In the genomic region with DNA sequence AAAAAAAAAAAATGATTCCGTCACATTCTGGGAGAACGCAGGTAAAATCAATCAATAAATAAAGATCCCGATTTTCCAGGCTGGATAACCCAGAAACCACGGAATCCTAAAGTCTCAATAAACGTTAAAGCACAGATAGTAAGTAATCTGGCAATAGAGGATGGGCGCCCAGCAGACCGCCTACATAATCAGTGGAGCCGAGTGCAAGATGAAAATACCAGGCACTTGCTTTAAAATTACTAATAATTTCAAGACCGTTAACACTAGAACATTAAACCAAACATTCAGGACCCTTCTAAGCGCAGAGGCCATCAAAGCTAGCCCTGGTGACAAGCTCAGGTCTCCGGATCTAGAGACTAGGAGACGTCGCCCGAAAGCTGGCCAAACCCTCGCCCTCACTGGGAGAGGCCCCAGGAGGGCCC, we compare ENCODE assay signal across 8 cellular contexts. TPM values are rescaled to one million over a fixed set of nuclear protein-coding genes. Genes with fewer than 3 reads are reported as not detected.
A peak's percentile ranks its signal among the peaks of the same experiment; 100 is the strongest.
DNase-seq lines count a peak whose midpoint lies in the region; ATAC-seq and TF ChIP-seq lines count a peak whose summit lies in the region.

No MANE protein-coding gene starts in this region.

- H3K36me3 ChIP-seq in HUES6 (ENCODE audit: control insufficient read depth, insufficient read depth, low read length) (peaks cover 18% of the 10 kb centered on the region), mesodermal cell (ENCODE audit: control insufficient read depth, insufficient read depth, low read length) (peaks cover 14% of the 10 kb centered on the region)

- WGBS in mesodermal cell (ENCODE audit: insufficient coverage in 2 of 2), 2 experiments, result 12 to 13% methylated on average over 5 to 12 of the region's 15 CpGs

- H3K27ac ChIP-seq in 22Rv1, result peak overlapping the region; percentile 99
- peak overlapping the region; percentile 42; the same call in 1 of the 2 replicates for H3K27ac ChIP-seq in HUES6 (ENCODE audit: low read depth, low read length)
- H3K27ac ChIP-seq in mesodermal cell (ENCODE audit: low read depth, low read length, severe bottlenecking), result peak overlapping the region; percentile 97

- H3K4me3 ChIP-seq in HUES6 (ENCODE audit: low read depth, low read length) (peak overlapping the region; percentile 86), mesodermal cell (ENCODE audit: extremely low read depth, insufficient read depth, low read length, poor library complexity, severe bottlenecking) (peak overlapping the region; percentile 80)

- intact Hi-C loops in MCF 10A (cut with micrococcal nuclease), result no loop called here

- TF ChIP-seq CTCF in 22Rv1 (IDR thresholded peaks at IDR 0.05) (no peak), MCF 10A (IDR thresholded peaks at IDR 0.05; ENCODE audit: unreplicated experiment) (no peak)

- H3K9ac ChIP-seq in HUES6 (ENCODE audit: low read length), result peak overlapping the region; percentile 79

- DNase-seq in MCF 10A (ENCODE audit: unreplicated experiment) (no peak), left lobe of liver (ENCODE audit: low spot score) (no peak), SK-N-DZ (ENCODE audit: low spot score) (no peak), DMS 273 (lab: John Stamatoyannopoulos, UW; ENCODE audit: unreplicated experiment) (no peak)

- CTCF ChIA-PET in MCF 10A (lab: Yijun Ruan, JAX), result interaction anchor here (0.6 to 2.1 kb wide), 9 partner anchors 20 to 1228 kb away, joined by 3 to 8 read pairs (median 5); no protein-coding TSS in a partner anchor

- no peaks in the 10 kb centered on the region for H3K27me3 Mint-ChIP-seq in MCF 10A (ENCODE audit: insufficient read depth, unreplicated experiment)

- no peak for ATAC-seq in left lobe of liver
- no peak for ATAC-seq in HG03139 (IDR thresholded peaks at IDR 0.05; ENCODE audit: unreplicated experiment)

- 0 out of 2 replicates have a peak, but pooled peaks cover 6% of the 10 kb centered on the region for H3K4me1 ChIP-seq in HUES6 (ENCODE audit: control insufficient read depth, insufficient read depth, low read length)
- peaks cover 5% of the 10 kb centered on the region for H3K4me1 ChIP-seq in mesodermal cell (ENCODE audit: control insufficient read depth, insufficient read depth, low read length, poor library complexity, severe bottlenecking)

- peaks cover 14% of the 10 kb centered on the region for H3K4me1 Mint-ChIP-seq in MCF 10A (ENCODE audit: insufficient read depth, unreplicated experiment)

- BruUV-seq in MCF 10A (replicated peaks; lab: Mats Ljungman, UMichigan), result TSS peak; percentile 83

- POLR2A ChIA-PET in MCF 10A (lab: Yijun Ruan, JAX), result interaction anchor here (0.6 to 6.6 kb wide), 22 partner anchors 9 to 792 kb away, joined by 3 to 252 read pairs (median 10); a partner anchor contains a TSS

- H3K9me3 ChIP-seq in HUES6 (ENCODE audit: control insufficient read depth, insufficient read depth, low read depth, low read length) (no peaks in the 10 kb centered on the region), mesodermal cell (ENCODE audit: control insufficient read depth, low read length) (no peaks in the 10 kb centered on the region)

- H3K27ac Mint-ChIP-seq in MCF 10A (ENCODE audit: low read depth, unreplicated experiment), result peak overlapping the region; percentile 99

- H3K36me3 Mint-ChIP-seq in MCF 10A (ENCODE audit: insufficient read depth, unreplicated experiment), result peaks cover 23% of the 10 kb centered on the region

- no peaks in the 10 kb centered on the region for H3K9me3 Mint-ChIP-seq in MCF 10A (ENCODE audit: unreplicated experiment)

- H3K4me3 Mint-ChIP-seq in MCF 10A (ENCODE audit: unreplicated experiment), result peak overlapping the region; percentile 97

- no peaks in the 10 kb centered on the region for H3K27me3 ChIP-seq in HUES6 (ENCODE audit: control insufficient read depth, insufficient read depth, low read length)

RNA-seq across cellular contexts. Expression of a gene that starts 1.2 kb away (rescaled TPM):
- total RNA-seq in MCF 10A (2022) (38.6 and 48.8 TPM in 2 replicates), left lobe of liver (212 TPM)
- polyA plus RNA-seq in mesodermal cell (2013, experiment 1 of 2), result 28.2 TPM
- 30.7 TPM for polyA plus RNA-seq in mesodermal cell (2013, experiment 2 of 2)
- 101 and 102 TPM in 2 replicates for polyA plus RNA-seq in SK-N-DZ (2014; cell fraction: cytosol; rRNA removed)
- polyA plus RNA-seq in SK-N-DZ (2014; cell fraction: nucleus; rRNA removed), result 58.5 and 71.3 TPM in 2 replicates

RNA-seq across cellular contexts. Expression of a gene that starts 1.4 kb away (rescaled TPM):
- total RNA-seq in MCF 10A (2022), result 1.3 and 2.1 TPM in 2 replicates
- 0.66 TPM for polyA plus RNA-seq in mesodermal cell (2013, experiment 1 of 2)
- 0.66 TPM for polyA plus RNA-seq in mesodermal cell (2013, experiment 2 of 2)
- 3.5 TPM for total RNA-seq in left lobe of liver
- 2.4 and 6.4 TPM in 2 replicates for polyA plus RNA-seq in SK-N-DZ (2014; cell fraction: cytosol; rRNA removed)
- 1.1 and 2.7 TPM in 2 replicates for polyA plus RNA-seq in SK-N-DZ (2014; cell fraction: nucleus; rRNA removed)

RNA-seq across cellular contexts. Expression of a gene that starts 17.1 kb away (rescaled TPM):
- total RNA-seq in MCF 10A (2022), result 0.47 TPM in 1 of 2 replicates, not detected in the other
- 0.29 TPM for polyA plus RNA-seq in mesodermal cell (2013, experiment 1 of 2)
- polyA plus RNA-seq in mesodermal cell (2013, experiment 2 of 2), result 0.25 TPM
- 34.9 TPM for total RNA-seq in left lobe of liver
- 10.0 and 12.6 TPM in 2 replicates for polyA plus RNA-seq in SK-N-DZ (2014; cell fraction: cytosol; rRNA removed)
- polyA plus RNA-seq in SK-N-DZ (2014; cell fraction: nucleus; rRNA removed), result 9.1 and 15.9 TPM in 2 replicates

RNA-seq across cellular contexts. Expression of a gene that starts 19.3 kb away (rescaled TPM):
- 64.7 and 112 TPM in 2 replicates for total RNA-seq in MCF 10A (2022)
- 40.7 TPM for polyA plus RNA-seq in mesodermal cell (2013, experiment 1 of 2)
- polyA plus RNA-seq in mesodermal cell (2013, experiment 2 of 2), result 39.1 TPM
- 590 TPM for total RNA-seq in left lobe of liver
- polyA plus RNA-seq in SK-N-DZ (2014; cell fraction: cytosol; rRNA removed), result 38.6 and 40.2 TPM in 2 replicates
- 35.4 and 45.6 TPM in 2 replicates for polyA plus RNA-seq in SK-N-DZ (2014; cell fraction: nucleus; rRNA removed)

RNA-seq across cellular contexts. Expression of a gene that starts 22.6 kb away (rescaled TPM):
- total RNA-seq in MCF 10A (2022) (126 and 135 TPM in 2 replicates), left lobe of liver (98.1 TPM)
- 74.6 TPM for polyA plus RNA-seq in mesodermal cell (2013, experiment 1 of 2)
- 78.2 TPM for polyA plus RNA-seq in mesodermal cell (2013, experiment 2 of 2)
- polyA plus RNA-seq in SK-N-DZ (2014; cell fraction: cytosol; rRNA removed), result 103 and 129 TPM in 2 replicates
- polyA plus RNA-seq in SK-N-DZ (2014; cell fraction: nucleus; rRNA removed), result 84.8 and 95.8 TPM in 2 replicates

Comparison
In these comparisons a context has a peak if more than half of its experiments do, and no peak if none do; other contexts are left out.
1. H3K27ac ChIP-seq: peak in every context shown above with its lines; median percentile 99 in 22Rv1; 97 in mesodermal cell; 42 in HUES6.
2. RNA of a gene that starts 17.1 kb away (total RNA-seq): 34.9 TPM in left lobe of liver (single experiment); 0.47 TPM in MCF 10A; every median in the first group is over 10 times any median in the second.